8 cellular contexts compared by ENCODE assay signal in genomic region chr11:73950869-73951710, GRCh38. TPM values are rescaled to one million over a fixed set of nuclear protein-coding genes. Genes with fewer than 3 reads are reported as not detected.
DNase-seq lines count a peak whose midpoint lies in the region; ATAC-seq and TF ChIP-seq lines count a peak whose summit lies in the region.

TSS of gene DNAJB13 (plus strand) at chr11:73951026. CDS start at chr11:73951070, 44 bp downstream.

- CTCF ChIA-PET in RWPE1 (lab: Yijun Ruan, JAX): interaction anchor here (0.6 kb wide), 1 partner anchor 22 kb away, joined by 11 read pairs; no protein-coding TSS in a partner anchor

- peaks cover 1% of the 10 kb centered on the region for H3K36me3 Mint-ChIP-seq in chondrocyte (ENCODE audit: low read depth)

- H3K4me3 Mint-ChIP-seq in chondrocyte (ENCODE audit: unreplicated experiment): no peak within 1 kb of the TSS

- no peak within 1 kb of the TSS for H3K4me3 ChIP-seq in fibroblast of the aortic adventitia (ENCODE audit: low read depth, low read length)

- TF ChIP-seq CTCF in RWPE1 (conservative IDR thresholded peaks at IDR 0.05; ENCODE audit: low read depth) (no peak), fibroblast of the aortic adventitia (IDR thresholded peaks at IDR 0.05; ENCODE audit: insufficient read depth, low read length) (no peak), chondrocyte (IDR thresholded peaks at IDR 0.05) (no peak)

- peaks cover 3% of the 10 kb centered on the region for H3K4me1 Mint-ChIP-seq in chondrocyte (ENCODE audit: low read depth)

- H3K27me3 Mint-ChIP-seq in chondrocyte (ENCODE audit: low read depth): no peaks in the 10 kb centered on the region

- no peak within 1 kb of the TSS for H3K27ac ChIP-seq in RWPE1

- POLR2A ChIA-PET in RWPE1 (lab: Yijun Ruan, JAX; ENCODE audit: low non-redundant PET): no interaction called here

- DNase-seq in Daoy (ENCODE audit: low read depth) (peak; percentile 45), RWPE1 (ENCODE audit: low spot score) (peak; percentile 71), fibroblast of the aortic adventitia (ENCODE audit: low read depth) (peak; percentile 40), T-helper 2 cell (no peak), chondrocyte (ENCODE audit: low spot score) (no peak)
- peak; percentile 42 for DNase-seq in stimulated activated CD8-positive, alpha-beta memory T cell treated with anti-CD3 and anti-CD28 coated beads, Interleukin-4, amount 100 ng/mL, for 48 hours

- peak; percentile 86 for ATAC-seq in GM19452 (IDR thresholded peaks at IDR 0.05; ENCODE audit: unreplicated experiment)
- ATAC-seq in HG03469 (IDR thresholded peaks at IDR 0.05; ENCODE audit: unreplicated experiment): peak; percentile 48

- peaks cover 13% of the 10 kb centered on the region for H3K9me3 Mint-ChIP-seq in chondrocyte (ENCODE audit: low read depth)

- no peak within 1 kb of the TSS for H3K27ac Mint-ChIP-seq in chondrocyte (ENCODE audit: unreplicated experiment)

RNA-seq across cellular contexts. Expression of gene DNAJB13, which starts in this region (rescaled TPM):
- not detected in 2 replicates for total RNA-seq in Daoy (2014; rRNA removed; shearing (Covaris generic))
- total RNA-seq in fibroblast of the aortic adventitia (ENCODE audit: low replicate concordance) (not detected in 2 replicates), chondrocyte (not detected in 3 replicates)

Comparison
In these comparisons a context has a peak if more than half of its experiments do, and no peak if none do; other contexts are left out.
1. Peak in DNase-seq in Daoy; RNA of the gene not detected or under 1 TPM.
2. Peak in DNase-seq in fibroblast of the aortic adventitia; RNA of the gene not detected or under 1 TPM.
3. DNase-seq: peak in RWPE1 (single experiment) and stimulated activated CD8-positive, alpha-beta memory T cell treated with anti-CD3 and anti-CD28 coated beads, Interleukin-4, amount 100 ng/mL, for 48 hours (single experiment); none in T-helper 2 cell (0 of 5) and chondrocyte (single experiment).